Comparison of ENCODE assay signal across 27 cellular contexts in the genomic region with DNA sequence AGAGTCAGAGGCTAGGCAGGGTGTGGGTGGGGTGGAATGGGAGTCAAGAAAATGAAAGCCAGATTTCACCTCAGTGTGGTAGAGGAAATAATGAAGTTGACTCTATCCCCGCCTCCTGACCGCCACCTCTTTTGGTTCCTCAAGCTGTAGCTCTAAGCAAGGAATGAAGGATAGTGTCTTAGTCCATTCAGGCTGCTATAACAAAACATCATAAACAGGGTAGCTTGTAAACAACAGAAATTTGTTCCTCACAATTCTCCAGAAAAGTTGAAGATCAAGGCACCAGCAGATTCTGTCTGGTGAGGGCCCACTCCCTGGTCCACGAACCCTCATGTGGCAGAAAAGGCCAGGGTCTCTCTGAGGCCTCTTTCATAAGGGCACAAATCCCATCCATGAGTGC.
"Had no signal": no experiment of that assay in that cellular context is flagged by ENCODE, and none has a peak within 500 bp of the region (broad histone marks: within the 10 kb centered on the region; RNA-seq: fewer than 3 reads in every experiment).

No MANE protein-coding gene starts in this region.

- H3K27me3 Mint-ChIP-seq: naive thymus-derived CD8-positive, alpha-beta T cell; stimulated activated naive CD8-positive, alpha-beta T cell treated with anti-CD3 and anti-CD28 coated beads, Interleukin-15, Interleukin-2, amounts not matched to agents 100 ng/mL and 50 ng/mL, for 24 hours had no signal

- H3K27ac Mint-ChIP-seq: immature natural killer cell; nephron; stimulated activated naive CD8-positive, alpha-beta T cell treated with anti-CD3 and anti-CD28 coated beads, Interleukin-15, Interleukin-2, amounts not matched to agents 100 ng/mL and 50 ng/mL, for 24 hours had no signal

- H3K4me3 ChIP-seq: lower lobe of right lung, right atrium auricular region, right lobe of liver, smooth muscle cell, suprapubic skin, thoracic aorta, tibial artery, uterus had no signal

- DNase-seq: hypothalamus; immature natural killer cell; left cardiac atrium; left ventricle myocardium superior; lower lobe of right lung; mammary epithelial cell; mesenchymal stem cell; naive thymus-derived CD8-positive, alpha-beta T cell; occipital lobe; right lobe of liver; stimulated activated CD4-positive, alpha-beta T cell treated with anti-CD3 and anti-CD28 coated beads, Interleukin-1b, Interleukin-23, amount 100 ng/mL, for 48 hours; stimulated activated CD4-positive, alpha-beta T cell treated with anti-CD3 and anti-CD28 coated beads, Interleukin-2, amount 100 ng/mL, for 48 hours; stimulated activated CD4-positive, alpha-beta T cell treated with anti-CD3 and anti-CD28 coated beads, Interleukin-4, amount 100 ng/mL, for 4 hours; stimulated activated CD8-positive, alpha-beta memory T cell treated with anti-CD3 and anti-CD28 coated beads, Interleukin-4, amount 100 ng/mL, for 48 hours; stimulated activated naive CD4-positive, alpha-beta T cell; tibial artery; trophoblast cell; uterus had no signal

- H3K4me1 Mint-ChIP-seq: nephron, neural crest cell had no signal

- H3K27ac ChIP-seq: lower lobe of right lung, parathyroid adenoma, right atrium auricular region, right lobe of liver, suprapubic skin, thoracic aorta, tibial artery, uterus had no signal

- ATAC-seq: left cardiac atrium; left lobe of liver; left ventricle myocardium superior; lower lobe of right lung; naive thymus-derived CD8-positive, alpha-beta T cell; right lobe of liver had no signal

- H3K9me3 Mint-ChIP-seq: immature natural killer cell had no signal

- H3K4me1 ChIP-seq: parathyroid adenoma, right atrium auricular region, right lobe of liver, suprapubic skin, tibial artery, uterus had no signal

- H3K9me3 ChIP-seq: lower lobe of right lung, right lobe of liver, thoracic aorta, uterus had no signal

- H3K4me3 Mint-ChIP-seq: immature natural killer cell; naive thymus-derived CD8-positive, alpha-beta T cell; nephron; neural crest cell; stimulated activated naive CD8-positive, alpha-beta T cell treated with anti-CD3 and anti-CD28 coated beads, Interleukin-15, Interleukin-2, amounts not matched to agents 100 ng/mL and 50 ng/mL, for 24 hours had no signal

- H3K36me3 ChIP-seq: lower lobe of right lung, right atrium auricular region, right lobe of liver, suprapubic skin, thoracic aorta, tibial artery, uterus had no signal

- H3K27me3 ChIP-seq: right atrium auricular region, right lobe of liver, suprapubic skin, tibial artery, uterus had no signal
